ENCODE assay signal across 16 cellular contexts in the genomic region with DNA sequence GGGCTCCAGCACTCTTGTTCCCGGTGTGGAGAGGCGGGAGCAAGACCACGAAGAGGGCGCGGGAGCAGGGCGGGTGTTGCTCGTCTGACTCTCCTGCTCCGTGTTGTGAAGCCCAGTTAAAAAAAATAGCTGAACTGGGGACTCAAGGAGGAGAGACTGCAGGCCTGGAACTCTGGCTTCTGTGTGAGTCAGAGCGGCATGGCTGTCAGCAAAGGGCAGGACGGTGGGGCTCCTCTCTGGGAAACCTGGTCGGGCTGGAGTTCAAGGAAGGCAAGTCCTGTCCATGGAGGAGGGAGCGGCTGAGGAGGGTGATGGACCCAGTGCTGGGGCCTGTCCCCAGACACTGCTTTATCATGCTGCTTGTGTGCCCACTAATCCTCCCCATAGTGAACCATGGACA.
DNase-seq lines count a peak whose midpoint lies in the region; ATAC-seq, FAIRE-seq and TF ChIP-seq lines count a peak whose summit lies in the region.
"Had no signal": no experiment of that assay in that cellular context is flagged by ENCODE, and none has a peak within 500 bp of the region (broad histone marks: within the 10 kb centered on the region; RNA-seq: fewer than 3 reads in every experiment).

No MANE protein-coding gene starts in this region.

- DNase-seq in right atrium auricular region (ENCODE audit: low spot score) (no peak), Right ventricle myocardium superior (no peak), fibroblast of villous mesenchyme (ENCODE audit: low read depth) (peak; percentile 32), neuronal stem cell (ENCODE audit: low spot score) (no peak), uterus (peak in 1 of 2 donors; percentile 42), pancreas (no peak), glutamatergic neuron (no peak)
- no peak for DNase-seq in activated naive CD8-positive, alpha-beta T cell treated with anti-CD3 and anti-CD28 coated beads for 36 hours
- DNase-seq: activated CD4-positive, alpha-beta T cell treated with anti-CD3 and anti-CD28 coated beads, Interleukin-2, amount 50 U/mL, for 48 hours; effector CD4-positive, alpha-beta T cell; foreskin fibroblast; MG63; NCI-H2081; SIG-M5; stimulated activated naive CD4-positive, alpha-beta T cell treated with Interleukin-2 at 50 U/mL for 16 hours had no signal

- no peak overlapping the region for H2BK5ac ChIP-seq in neuronal stem cell (ENCODE audit: low read length)

- no peaks in the 10 kb centered on the region for H3K79me1 ChIP-seq in neuronal stem cell (ENCODE audit: low read depth, low read length)

- WGBS in neuronal stem cell (ENCODE audit: extremely low coverage in 2 of 2, insufficient read length in 2 of 2, insufficient replicate concordance in 1 of 2), 2 donors: no CpG with 5 or more reads among the region's 12 CpGs
- 72 to 92% methylated on average over 12 of the region's 12 CpGs for WGBS in pancreas, 2 donors

- TF ChIP-seq CTCF in right atrium auricular region (IDR thresholded peaks at IDR 0.05) (no peak), fibroblast of villous mesenchyme (IDR thresholded peaks at IDR 0.05; ENCODE audit: insufficient read depth, low read depth, low read length) (no peak), uterus (IDR thresholded peaks at IDR 0.05) (no peak), pancreas (IDR thresholded peaks at IDR 0.05) (no peak), glutamatergic neuron (IDR thresholded peaks at IDR 0.05; ENCODE audit: partially characterized antibody, unreplicated experiment) (no peak)

- no peak for TF ChIP-seq POLR2A in uterus (IDR thresholded peaks at IDR 0.05)

- H3K36me3 ChIP-seq in right atrium auricular region: no peaks in the 10 kb centered on the region
- peaks cover 1 to 21% of the 10 kb centered on the region in 2 donors for H3K36me3 ChIP-seq in neuronal stem cell (replicated peaks in 1 of 2; ENCODE audit: control insufficient read depth in 2 of 2, insufficient read depth in 2 of 2, low read length in 2 of 2)
- no peaks in the 10 kb centered on the region for H3K36me3 ChIP-seq in uterus
- H3K36me3 ChIP-seq in pancreas: no peaks in the 10 kb centered on the region

- no peak overlapping the region for H4K91ac ChIP-seq in neuronal stem cell (ENCODE audit: low read depth, low read length, poor library complexity)

- H3K9ac ChIP-seq in neuronal stem cell (ENCODE audit: low read depth, low read length, poor library complexity): no peak overlapping the region

- peaks cover 14% of the 10 kb centered on the region for H3K27me3 Mint-ChIP-seq in activated naive CD8-positive, alpha-beta T cell treated with anti-CD3 and anti-CD28 coated beads for 36 hours
- peaks cover 5% of the 10 kb centered on the region for H3K27me3 Mint-ChIP-seq in glutamatergic neuron (ENCODE audit: unreplicated experiment)

- H3K4ac ChIP-seq in neuronal stem cell (ENCODE audit: low read length): no peak overlapping the region

- peak overlapping the region; percentile 5 for H2AK5ac ChIP-seq in neuronal stem cell (ENCODE audit: low read depth, low read length)

- no peak overlapping the region for H2BK15ac ChIP-seq in neuronal stem cell (ENCODE audit: low read length)

- no peak overlapping the region for H3K14ac ChIP-seq in neuronal stem cell (ENCODE audit: low read length)

- H3K18ac ChIP-seq in neuronal stem cell (ENCODE audit: low read length): peak overlapping the region; percentile 32

- no peaks in the 10 kb centered on the region for H3K4me1 Mint-ChIP-seq in activated naive CD8-positive, alpha-beta T cell treated with anti-CD3 and anti-CD28 coated beads for 36 hours
- peaks cover 34% of the 10 kb centered on the region for H3K4me1 Mint-ChIP-seq in glutamatergic neuron (ENCODE audit: low read depth, unreplicated experiment)

- H3K27ac ChIP-seq in right atrium auricular region (peak overlapping the region; percentile 74 to 77), neuronal stem cell (replicated peaks; ENCODE audit: low read length) (no peak overlapping the region), uterus (peak overlapping the region; percentile 10 to 42), pancreas (no peak overlapping the region)

- ATAC-seq in Right ventricle myocardium superior (ENCODE audit: poor library complexity) (no peak), pancreas (no peak)

- H3K36me3 Mint-ChIP-seq in activated naive CD8-positive, alpha-beta T cell treated with anti-CD3 and anti-CD28 coated beads for 36 hours: no peaks in the 10 kb centered on the region
- H3K36me3 Mint-ChIP-seq in glutamatergic neuron (ENCODE audit: unreplicated experiment): no peaks in the 10 kb centered on the region

- no peak overlapping the region for H2BK12ac ChIP-seq in neuronal stem cell (ENCODE audit: low read length)

- no peak overlapping the region for H3K23ac ChIP-seq in neuronal stem cell (ENCODE audit: low read depth, low read length, poor library complexity)

- H3K4me2 ChIP-seq in neuronal stem cell (ENCODE audit: insufficient read depth, low read length, poor library complexity, severe bottlenecking): no peak overlapping the region

- H3K27me3 ChIP-seq in right atrium auricular region: no peaks in the 10 kb centered on the region
- no peaks in the 10 kb centered on the region for H3K27me3 ChIP-seq in neuronal stem cell (ENCODE audit: control insufficient read depth in 3 of 3, insufficient read depth in 3 of 3, low read depth in 1 of 3, low read length in 3 of 3)
- H3K27me3 ChIP-seq in uterus: no peaks in the 10 kb centered on the region
- H3K27me3 ChIP-seq in pancreas: no peaks in the 10 kb centered on the region
- H3K27me3 ChIP-seq: MG63 had no signal

- H3K9me3 ChIP-seq in right atrium auricular region (no peaks in the 10 kb centered on the region), neuronal stem cell (replicated peaks in 1 of 2; ENCODE audit: control insufficient read depth in 2 of 2, insufficient read depth in 1 of 2, low read depth in 1 of 2, low read length in 2 of 2) (no peaks in the 10 kb centered on the region), uterus (no peaks in the 10 kb centered on the region), pancreas (no peaks in the 10 kb centered on the region)
- H3K9me3 ChIP-seq: MG63 had no signal

- H3K9me3 Mint-ChIP-seq in activated naive CD8-positive, alpha-beta T cell treated with anti-CD3 and anti-CD28 coated beads for 36 hours: no peaks in the 10 kb centered on the region
- peaks cover 8% of the 10 kb centered on the region for H3K9me3 Mint-ChIP-seq in glutamatergic neuron (ENCODE audit: unreplicated experiment)

- H2BK120ac ChIP-seq in neuronal stem cell (ENCODE audit: low read depth, low read length): no peak overlapping the region

- no peak overlapping the region for H3K4me3 Mint-ChIP-seq in activated naive CD8-positive, alpha-beta T cell treated with anti-CD3 and anti-CD28 coated beads for 36 hours
- no peak overlapping the region for H3K4me3 Mint-ChIP-seq in glutamatergic neuron (ENCODE audit: unreplicated experiment)

- intact Hi-C loops in Right ventricle myocardium superior (cut with DNase I): no loop called here
- intact Hi-C loops in uterus (cut with DNase I; ENCODE audit: low total_unique reads): no loop called here
- intact Hi-C loops in pancreas (cut with DNase I): loop anchor here in 1 of 3 donors (10.0 kb wide), 1 partner anchor 389 kb away; a partner anchor contains a TSS

- no peak overlapping the region for H3K27ac Mint-ChIP-seq in activated naive CD8-positive, alpha-beta T cell treated with anti-CD3 and anti-CD28 coated beads for 36 hours
- no peak overlapping the region for H3K27ac Mint-ChIP-seq in glutamatergic neuron (ENCODE audit: unreplicated experiment)

- no peak for FAIRE-seq in pancreas (lab: Jason Lieb, UNC)
- FAIRE-seq: GM18507 had no signal

- H3K4me1 ChIP-seq in right atrium auricular region: peaks cover 0 to 68% of the 10 kb centered on the region in 2 donors
- peaks cover 61 to 70% of the 10 kb centered on the region in 2 donors for H3K4me1 ChIP-seq in neuronal stem cell (ENCODE audit: control insufficient read depth in 2 of 2, insufficient read depth in 1 of 2, low read depth in 1 of 2, low read length in 2 of 2)
- peaks cover 7 to 10% of the 10 kb centered on the region in 2 donors for H3K4me1 ChIP-seq in uterus
- peaks cover 0 to 4% (median 3%) of the 10 kb centered on the region in 3 donors for H3K4me1 ChIP-seq in pancreas

- no peak overlapping the region for H3K4me3 ChIP-seq in right atrium auricular region
- no peak overlapping the region for H3K4me3 ChIP-seq in fibroblast of villous mesenchyme (ENCODE audit: low read depth, low read length)
- no peak overlapping the region for H3K4me3 ChIP-seq in neuronal stem cell (ENCODE audit: low read length in 2 of 2)
- no peak overlapping the region for H3K4me3 ChIP-seq in uterus
- no peak overlapping the region for H3K4me3 ChIP-seq in pancreas
- H3K4me3 ChIP-seq: MG63 had no signal

- H4K8ac ChIP-seq in neuronal stem cell (ENCODE audit: low read depth, low read length): no peak overlapping the region

- no peak overlapping the region for H2AFZ ChIP-seq in neuronal stem cell (ENCODE audit: low read length)

Comparison
In these comparisons a context has a peak if more than half of its experiments do, and no peak if none do; other contexts are left out.
1. H3K27ac ChIP-seq: peak in right atrium auricular region (2 of 2) and uterus (2 of 2); none in neuronal stem cell (single experiment) and pancreas (0 of 4).